21 cellular contexts compared by ENCODE assay signal in genomic region chr5:171692106-171692505, GRCh38.
"Had no signal": no experiment of that assay in that cellular context is flagged by ENCODE, and none has a peak within 500 bp of the region (broad histone marks: within the 10 kb centered on the region; RNA-seq: fewer than 3 reads in every experiment).

No MANE protein-coding gene starts in this region.

- H3K4me1 ChIP-seq: spleen, transverse colon had no signal

- H3K79me2 ChIP-seq: hepatocyte had no signal

- H3K9me3 Mint-ChIP-seq: naive thymus-derived CD8-positive, alpha-beta T cell; stimulated activated memory B cell treated with anti-CD40 and anti-IgM and Interleukin-4, amounts not matched to agents 10 μg/mL and 1 μg/mL and 100 μg/mL, for 72 hours; stimulated activated naive CD8-positive, alpha-beta T cell treated with anti-CD3 and anti-CD28 coated beads, Interleukin-15, amount 100 ng/mL, for 72 hours had no signal

- H3K9me3 ChIP-seq: mucosa of descending colon, neutrophil, spleen, thoracic aorta, transverse colon had no signal

- DNase-seq: cortex of kidney; dorsolateral prefrontal cortex; effector CD8-positive, alpha-beta T cell; foreskin melanocyte; left colon; mammary epithelial cell; mucosa of descending colon; naive thymus-derived CD8-positive, alpha-beta T cell; posterior cingulate gyrus; spleen; stimulated activated CD4-positive, alpha-beta T cell treated with anti-CD3 and anti-CD28 coated beads, Interleukin-15, amount 100 ng/mL, for 24 hours; stimulated activated CD4-positive, alpha-beta T cell treated with anti-CD3 and anti-CD28 coated beads, Interleukin-1b, Interleukin-23, amount 100 ng/mL, for 48 hours; stimulated activated CD4-positive, alpha-beta T cell treated with anti-CD3 and anti-CD28 coated beads, Interleukin-4, amount 100 ng/mL, for 24 hours; stimulated activated naive CD8-positive, alpha-beta T cell treated with anti-CD3 and anti-CD28 coated beads, Interleukin-15, amount 100 ng/mL, for 72 hours; substantia nigra; transverse colon had no signal

- H3K4me3 ChIP-seq: dorsolateral prefrontal cortex, hepatocyte, mucosa of descending colon, spleen, thoracic aorta, transverse colon had no signal

- H3K27ac Mint-ChIP-seq: naive thymus-derived CD8-positive, alpha-beta T cell; stimulated activated memory B cell treated with anti-CD40 and anti-IgM and Interleukin-4, amounts not matched to agents 10 μg/mL and 1 μg/mL and 100 μg/mL, for 72 hours had no signal

- H3K4me1 Mint-ChIP-seq: naive thymus-derived CD8-positive, alpha-beta T cell; stimulated activated memory B cell treated with anti-CD40 and anti-IgM and Interleukin-4, amounts not matched to agents 10 μg/mL and 1 μg/mL and 100 μg/mL, for 72 hours; stimulated activated naive CD8-positive, alpha-beta T cell treated with anti-CD3 and anti-CD28 coated beads, Interleukin-15, amount 100 ng/mL, for 72 hours had no signal

- ATAC-seq: left colon; mucosa of descending colon; naive thymus-derived CD8-positive, alpha-beta T cell; sciatic nerve; stimulated activated memory B cell treated with anti-CD40 and anti-IgM and Interleukin-4, amounts not matched to agents 10 μg/mL and 1 μg/mL and 100 μg/mL, for 72 hours; stimulated activated naive CD8-positive, alpha-beta T cell treated with anti-CD3 and anti-CD28 coated beads, Interleukin-15, amount 100 ng/mL, for 72 hours had no signal

- H3K27me3 Mint-ChIP-seq: stimulated activated naive CD8-positive, alpha-beta T cell treated with anti-CD3 and anti-CD28 coated beads, Interleukin-15, amount 100 ng/mL, for 72 hours had no signal

- H3K27me3 ChIP-seq: dorsolateral prefrontal cortex, hepatocyte, neutrophil, spleen, transverse colon had no signal

- H2AFZ ChIP-seq: hepatocyte had no signal

- H3K36me3 Mint-ChIP-seq: naive thymus-derived CD8-positive, alpha-beta T cell; stimulated activated memory B cell treated with anti-CD40 and anti-IgM and Interleukin-4, amounts not matched to agents 10 μg/mL and 1 μg/mL and 100 μg/mL, for 72 hours had no signal

- H3K4me3 Mint-ChIP-seq: naive thymus-derived CD8-positive, alpha-beta T cell; stimulated activated memory B cell treated with anti-CD40 and anti-IgM and Interleukin-4, amounts not matched to agents 10 μg/mL and 1 μg/mL and 100 μg/mL, for 72 hours; stimulated activated naive CD8-positive, alpha-beta T cell treated with anti-CD3 and anti-CD28 coated beads, Interleukin-15, amount 100 ng/mL, for 72 hours had no signal

- H3K4me2 ChIP-seq: hepatocyte had no signal

- H3K36me3 ChIP-seq: neutrophil, spleen, thoracic aorta, transverse colon had no signal

- H3K27ac ChIP-seq: dorsolateral prefrontal cortex, hepatocyte, neutrophil, spleen, thoracic aorta, transverse colon had no signal
